ENCODE assay signal across 14 cellular contexts in genomic region chr1:199495432-199495831, GRCh38.
DNase-seq lines count a peak whose midpoint lies in the region; ATAC-seq, FAIRE-seq and TF ChIP-seq lines count a peak whose summit lies in the region.
"Had no signal": no experiment of that assay in that cellular context is flagged by ENCODE, and none has a peak within 500 bp of the region (broad histone marks: within the 10 kb centered on the region; RNA-seq: fewer than 3 reads in every experiment).

No MANE protein-coding gene starts in this region.

- no peak for ATAC-seq in WTC11

- FAIRE-seq in D721Med (lab: Jason Lieb, UNC) (peak; percentile 41), GM19239 (lab: Jason Lieb, UNC) (peak; percentile 11)
- FAIRE-seq: H54 had no signal

- H3K36me3 Mint-ChIP-seq in WTC11: peaks cover 18% of the 10 kb centered on the region
- H3K36me3 Mint-ChIP-seq: CD4-positive, CD25-positive, alpha-beta regulatory T cell; CD8-positive, alpha-beta memory T cell had no signal

- TF ChIP-seq CTCF in D721Med (IDR thresholded peaks at IDR 0.05; ENCODE audit: insufficient read depth, missing control alignments): no peak
- no peak for TF ChIP-seq CTCF in WTC11 (IDR thresholded peaks at IDR 0.05)

- peaks cover 23% of the 10 kb centered on the region for H3K9me3 Mint-ChIP-seq in WTC11

- peaks cover 3% of the 10 kb centered on the region for H3K27me3 Mint-ChIP-seq in WTC11 (ENCODE audit: low read depth)

- no peak overlapping the region for H3K27ac Mint-ChIP-seq in WTC11
- H3K27ac Mint-ChIP-seq: CD4-positive, CD25-positive, alpha-beta regulatory T cell; CD8-positive, alpha-beta memory T cell had no signal

- CTCF ChIA-PET in WTC11 (lab: Charles Lee): no interaction called here

- H3K4me1 Mint-ChIP-seq in WTC11: peaks cover 16% of the 10 kb centered on the region
- H3K4me1 Mint-ChIP-seq: CD4-positive, CD25-positive, alpha-beta regulatory T cell; CD8-positive, alpha-beta memory T cell had no signal

- DNase-seq in D721Med (ENCODE audit: insufficient read length, low spot score): no peak
- no peak for DNase-seq in GM19239 (ENCODE audit: insufficient read length, low spot score)
- DNase-seq in WTC11 (ENCODE audit: low spot score): no peak
- DNase-seq in COR-L47 (lab: John Stamatoyannopoulos, UW): no peak
- no peak for DNase-seq in NCI-H2081 treated with DMSO at 0.1 percent for 48 hours (lab: John Stamatoyannopoulos, UW)
- no peak for DNase-seq in foreskin melanocyte
- DNase-seq: Calu3; CD4-positive, CD25-positive, alpha-beta regulatory T cell; CD8-positive, alpha-beta memory T cell; DMS153; DMS79 treated with DMSO at 0.1 percent for 48 hours; GF-D8; GOT3 had no signal

- no peak overlapping the region for H3K4me3 Mint-ChIP-seq in WTC11
- H3K4me3 Mint-ChIP-seq: CD4-positive, CD25-positive, alpha-beta regulatory T cell; CD8-positive, alpha-beta memory T cell had no signal

- POLR2A ChIA-PET in WTC11 (lab: Charles Lee): no interaction called here

TF ChIP-seq in WTC11, 78 proteins besides CTCF, POLR2A, EP300 and RAD21:
- TF ChIP-seq ESRRA (CRISPR knock-in tag; IDR thresholded peaks at IDR 0.05; ENCODE audit: borderline replicate concordance) (no peak), ZNF317 (CRISPR knock-in tag; IDR thresholded peaks at IDR 0.05; ENCODE audit: borderline replicate concordance, low read depth) (peak; percentile 67; the same call in 1 of the 2 replicates)
TF ChIP-seq in WTC11: peak in this region for 1.
